Comparison of ENCODE assay signal across 8 cellular contexts in genomic region chr12:67648306-67649164, GRCh38. TPM values are rescaled to one million over a fixed set of nuclear protein-coding genes. Genes with fewer than 3 reads are reported as not detected.
A peak's percentile ranks its signal among the peaks of the same experiment; 100 is the strongest.
DNase-seq lines count a peak whose midpoint lies in the region; ATAC-seq and TF ChIP-seq lines count a peak whose summit lies in the region.

Gene DYRK2, plus strand, starts transcription at chr12:67648745. Its CDS starts 389 bp downstream, at chr12:67649134.

- TF ChIP-seq POLR2A in GM18526 (IDR thresholded peaks at IDR 0.05; ENCODE audit: extremely low read depth, insufficient read length) (peak; percentile 81), lower leg skin (IDR thresholded peaks at IDR 0.05) (peak in 1 of 2 donors; percentile 64)

- no peaks in the 10 kb centered on the region for H3K9me3 ChIP-seq in AG04450 (ENCODE audit: control insufficient read depth, insufficient read depth, low read length)

- H3K4me3 ChIP-seq in AG04450 (ENCODE audit: low read depth, low read length) (peak within 1 kb of the TSS; percentile 83), dorsolateral prefrontal cortex (peak within 1 kb of the TSS; percentile 69 to 97 (median 87)), lower leg skin (ENCODE audit: low read depth, poor library complexity, severe bottlenecking) (peak within 1 kb of the TSS; percentile 88)

- POLR2A ChIA-PET in AG04450 (lab: Yijun Ruan, JAX), result interaction anchor here (0.8 to 1.9 kb wide), 4 partner anchors 9 to 262 kb away, joined by 3 to 6 read pairs (median 5); no protein-coding TSS in a partner anchor

- H3K27me3 ChIP-seq in AG04450 (ENCODE audit: control insufficient read depth, insufficient read depth, low read length), result no peaks in the 10 kb centered on the region
- H3K27me3 ChIP-seq in dorsolateral prefrontal cortex, result no peaks in the 10 kb centered on the region

- no peak for DNase-seq in AG04450 (ENCODE audit: low read depth, low spot score)
- peak; percentile 58 for DNase-seq in NCI-H446 treated with DMSO at 0.1 percent for 48 hours (lab: John Stamatoyannopoulos, UW)
- peak; percentile 39 to 53 for DNase-seq in activated CD4-positive, alpha-beta T cell treated with anti-CD3 and anti-CD28 coated beads, Interleukin-2, amount 50 U/mL, for 24 hours (ENCODE audit: low read depth in 1 of 2, low spot score in 1 of 2)
- peak; percentile 47 to 79 (median 66) for DNase-seq in dorsolateral prefrontal cortex
- DNase-seq in lower leg skin (ENCODE audit: low spot score in 2 of 2), result peak; percentile 52 to 94
- peak; percentile 55 to 56 for DNase-seq in stimulated activated CD4-positive, alpha-beta T cell treated with anti-CD3 and anti-CD28 coated beads, Interleukin-4, amount 100 ng/mL, for 48 hours (ENCODE audit: low read depth in 2 of 2)

- WGBS in lower leg skin, 2 donors, result 0 to 1% methylated on average over 42 to 45 of the region's 109 CpGs

- CTCF ChIA-PET in AG04450 (lab: Charles Lee), result interaction anchor here (0.6 to 1.5 kb wide), 10 partner anchors 9 to 294 kb away, joined by 3 to 10 read pairs (median 3); no protein-coding TSS in a partner anchor

- intact Hi-C loops in dorsolateral prefrontal cortex (cut with DNase I) (loop anchor here (5.0 to 10.0 kb wide), 4 partner anchors 194 to 296 kb away; no protein-coding TSS in a partner anchor), lower leg skin (cut with DNase I; ENCODE audit: low total_unique reads) (no loop called here)

- peak; percentile 62 for ATAC-seq in HG03045 (IDR thresholded peaks at IDR 0.05; ENCODE audit: unreplicated experiment)

- H3K27ac ChIP-seq in AG04450 (ENCODE audit: low read depth, low read length) (peak within 1 kb of the TSS; percentile 73), dorsolateral prefrontal cortex (peak within 1 kb of the TSS; percentile 57 to 96 (median 90))

- TF ChIP-seq CTCF in AG04450 (IDR thresholded peaks at IDR 0.05; ENCODE audit: low read depth, low read length), result no peak
- peak in 12 of 56 donors; percentile 12 to 29 (median 18) for TF ChIP-seq CTCF in dorsolateral prefrontal cortex (IDR thresholded peaks at IDR 0.05 in 54 of 56, conservative IDR thresholded peaks at IDR 0.05 in 2 of 56; ENCODE audit: low read depth in 1 of 56, partially characterized antibody in 56 of 56)
- TF ChIP-seq CTCF in lower leg skin (IDR thresholded peaks at IDR 0.05), result no peak

RNA-seq across cellular contexts. Expression of gene DYRK2, which starts in this region (rescaled TPM):
- 15.3 and 17.9 TPM in 2 replicates for polyA plus RNA-seq in AG04450 (2011; rRNA removed)
- polyA minus RNA-seq in AG04450 (2011; rRNA and poly(A)+ RNA removed), result 40.7 and 65.9 TPM in 2 replicates
- total RNA-seq in dorsolateral prefrontal cortex (10 to 100 TPM; 10.8 to 27.2 (median 18.3) TPM), lower leg skin (10 to 100 TPM in 3 of 4 donors, 1 to 10 TPM in 1; 8.0 to 16.0 (median 13.2) TPM)
